In the genomic region with DNA sequence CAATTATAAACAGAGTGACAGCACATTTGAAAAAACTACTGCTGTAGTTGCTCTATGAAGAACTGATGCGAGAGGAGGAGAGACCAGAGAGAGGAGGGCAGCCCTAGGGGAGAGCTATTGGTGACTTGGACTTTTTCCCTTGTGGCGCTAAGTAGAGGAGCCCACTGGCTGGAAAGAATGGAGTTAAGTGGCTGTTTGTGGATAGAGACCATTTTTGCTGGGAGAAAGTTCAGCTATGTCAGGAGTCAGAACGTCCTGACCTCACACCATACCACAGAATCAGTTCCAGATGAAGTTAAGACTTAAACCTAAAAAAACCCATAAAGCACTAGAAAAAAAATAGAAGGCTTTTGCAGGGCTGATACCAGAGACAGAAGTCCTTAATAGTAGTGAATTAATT, we compare ENCODE assay signal across 9 cellular contexts. TPM values are rescaled to one million over a fixed set of nuclear protein-coding genes. Genes with fewer than 3 reads are reported as not detected.
DNase-seq lines count a peak whose midpoint lies in the region; ATAC-seq and TF ChIP-seq lines count a peak whose summit lies in the region.
"Had no signal": no experiment of that assay in that cellular context is flagged by ENCODE, and none has a peak within 500 bp of the region (broad histone marks: within the 10 kb centered on the region; RNA-seq: fewer than 3 reads in every experiment).

No MANE protein-coding gene starts in this region.

- DNase-seq in CD4-positive, alpha-beta T cell: no peak
- DNase-seq in MM.1S: no peak
- DNase-seq in dorsolateral prefrontal cortex: no peak
- DNase-seq in nephron progenitor cell: no peak
- no peak for DNase-seq in NCI-H187 (lab: John Stamatoyannopoulos, UW)
- no peak for DNase-seq in HuH-7.5 (ENCODE audit: low spot score)
- DNase-seq in RPMI8226: no peak
- DNase-seq: NCI-H345 had no signal

- H3K36me3 Mint-ChIP-seq in CD4-positive, alpha-beta T cell (ENCODE audit: low read depth): peaks cover 64% of the 10 kb centered on the region
- peaks cover 45% of the 10 kb centered on the region for H3K36me3 Mint-ChIP-seq in nephron progenitor cell (ENCODE audit: low read depth)

- H3K4me3 ChIP-seq in MM.1S (ENCODE audit: low read length) (peak overlapping the region; percentile 59), dorsolateral prefrontal cortex (peak overlapping the region in 55 of 59 donors; percentile 1 to 98 (median 84))

- H4K20me1 ChIP-seq in MM.1S (ENCODE audit: insufficient read depth, low read length): peaks cover 24% of the 10 kb centered on the region; the same call in 1 of the 2 replicates

- peaks cover 13% of the 10 kb centered on the region for H3K4me1 ChIP-seq in MM.1S (ENCODE audit: low read length)

- H3K27ac ChIP-seq in CD4-positive, alpha-beta T cell (ENCODE audit: low read depth, low read length): no peak overlapping the region
- H3K27ac ChIP-seq in MM.1S (ENCODE audit: low read length) (no peak overlapping the region), dorsolateral prefrontal cortex (peak overlapping the region in 14 of 59 donors; percentile 2 to 100 (median 28))

- no peaks in the 10 kb centered on the region for H3K9me2 ChIP-seq in MM.1S (replicated peaks; ENCODE audit: insufficient read depth, low read length)

- no peak for TF ChIP-seq CTCF in CD4-positive, alpha-beta T cell (IDR thresholded peaks at IDR 0.05)
- no peak for TF ChIP-seq CTCF in MM.1S (IDR thresholded peaks at IDR 0.05; ENCODE audit: low read length)
- no peak for TF ChIP-seq CTCF in dorsolateral prefrontal cortex (IDR thresholded peaks at IDR 0.05 in 54 of 56, conservative IDR thresholded peaks at IDR 0.05 in 2 of 56; ENCODE audit: low read depth in 1 of 56, partially characterized antibody in 56 of 56)
- TF ChIP-seq CTCF in nephron progenitor cell (IDR thresholded peaks at IDR 0.05): no peak

- no peaks in the 10 kb centered on the region for H3K27me3 Mint-ChIP-seq in CD4-positive, alpha-beta T cell
- peaks cover 3% of the 10 kb centered on the region for H3K27me3 Mint-ChIP-seq in nephron progenitor cell (ENCODE audit: low read depth, poor library complexity)

- H3K79me2 ChIP-seq in MM.1S (ENCODE audit: low read length): peaks cover 62% of the 10 kb centered on the region

- no peaks in the 10 kb centered on the region for H3K36me3 ChIP-seq in MM.1S (replicated peaks; ENCODE audit: insufficient read depth, low read length)

- H3K27me3 ChIP-seq in CD4-positive, alpha-beta T cell (ENCODE audit: control insufficient read depth, insufficient read depth, low read length): no peaks in the 10 kb centered on the region
- H3K27me3 ChIP-seq in MM.1S (replicated peaks; ENCODE audit: insufficient read depth, low read length): no peaks in the 10 kb centered on the region
- H3K27me3 ChIP-seq in dorsolateral prefrontal cortex: no peaks in the 10 kb centered on the region

- peak overlapping the region; percentile 12; the same call in 1 of the 2 replicates for H3K9ac ChIP-seq in MM.1S (ENCODE audit: low read length)

- H3K9me3 Mint-ChIP-seq in CD4-positive, alpha-beta T cell: no peaks in the 10 kb centered on the region
- no peaks in the 10 kb centered on the region for H3K9me3 Mint-ChIP-seq in nephron progenitor cell

- ATAC-seq in CD4-positive, alpha-beta T cell (ENCODE audit: poor library complexity): no peak
- ATAC-seq in GM18517 (IDR thresholded peaks at IDR 0.05; ENCODE audit: unreplicated experiment): no peak

- intact Hi-C loops in CD4-positive, alpha-beta T cell (cut with DNase I, micrococcal nuclease): loop anchor here (5.0 to 10.0 kb wide), 3 partner anchors 89 to 669 kb away; a partner anchor contains a TSS
- intact Hi-C loops in dorsolateral prefrontal cortex (cut with DNase I): loop anchor here in 1 of 2 donors (10.0 kb wide), 1 partner anchor 131 kb away; a partner anchor contains a TSS

- H3K27ac Mint-ChIP-seq in CD4-positive, alpha-beta T cell: peak overlapping the region; percentile 52
- peak overlapping the region; percentile 65 for H3K27ac Mint-ChIP-seq in nephron progenitor cell

- H3K4me1 Mint-ChIP-seq in CD4-positive, alpha-beta T cell (ENCODE audit: low read depth): peaks cover 82% of the 10 kb centered on the region
- H3K4me1 Mint-ChIP-seq in nephron progenitor cell: peaks cover 77% of the 10 kb centered on the region

- CTCF ChIA-PET in CD4-positive, alpha-beta T cell (lab: Charles Lee): interaction anchor here (0.9 to 6.2 kb wide), 4 partner anchors 29 to 130 kb away, joined by 3 to 61 read pairs (median 5); no protein-coding TSS in a partner anchor

- POLR2A ChIA-PET in CD4-positive, alpha-beta T cell (lab: Charles Lee): interaction anchor here (0.8 to 6.6 kb wide), 7 partner anchors 9 to 201 kb away, joined by 3 to 156 read pairs (median 5); a partner anchor contains a TSS

- peak overlapping the region; percentile 72 for H3K4me3 Mint-ChIP-seq in CD4-positive, alpha-beta T cell
- H3K4me3 Mint-ChIP-seq in nephron progenitor cell: peak overlapping the region; percentile 99

- H3F3A ChIP-seq in MM.1S (ENCODE audit: insufficient read depth, low read length): peaks cover 11% of the 10 kb centered on the region; the same call in 1 of the 2 replicates

- no peak overlapping the region for H2AFZ ChIP-seq in MM.1S (ENCODE audit: low read length)

- H3K4me2 ChIP-seq in MM.1S (ENCODE audit: low read depth, low read length): peak overlapping the region; percentile 87

- H3K9me3 ChIP-seq in CD4-positive, alpha-beta T cell (ENCODE audit: control insufficient read depth, low read length): no peaks in the 10 kb centered on the region
- no peaks in the 10 kb centered on the region for H3K9me3 ChIP-seq in MM.1S (replicated peaks; ENCODE audit: insufficient read depth, low read length)

RNA-seq across cellular contexts. Expression of a gene that starts 2.0 kb away (rescaled TPM):
- total RNA-seq in CD4-positive, alpha-beta T cell: 100 to 1,000 TPM; 491 to 501 TPM
- 100 to 1,000 TPM in 115 of 120 experiments, 10 to 100 TPM in 5; 83.5 to 163 (median 124) TPM for total RNA-seq in dorsolateral prefrontal cortex

RNA-seq across cellular contexts. Expression of a gene that starts 4.9 kb away (rescaled TPM):
- total RNA-seq in CD4-positive, alpha-beta T cell: under 1 TPM in 1 of 2 experiments, not detected in 1; 0.17 TPM
- under 1 TPM in 1 of 120 experiments, not detected in 119; 0.34 TPM for total RNA-seq in dorsolateral prefrontal cortex

RNA-seq across cellular contexts. Expression of a gene that starts 6.8 kb away (rescaled TPM):
- total RNA-seq in CD4-positive, alpha-beta T cell: 10 to 100 TPM; 55.1 to 55.6 TPM
- total RNA-seq in dorsolateral prefrontal cortex: 100 to 1,000 TPM in 108 of 120 experiments, 10 to 100 TPM in 12; 90.1 to 145 (median 113) TPM

RNA-seq across cellular contexts. Expression of a gene that starts 41.3 kb away (rescaled TPM):
- total RNA-seq in CD4-positive, alpha-beta T cell: 1 to 10 TPM; 1.6 to 2.2 TPM
- 10 to 100 TPM in 95 of 120 experiments, 1 to 10 TPM in 25; 6.3 to 21.6 (median 12.1) TPM for total RNA-seq in dorsolateral prefrontal cortex

RNA-seq across cellular contexts. Expression of a gene that starts 46.9 kb away (rescaled TPM):
- 1 to 10 TPM; 1.5 to 1.7 TPM for total RNA-seq in CD4-positive, alpha-beta T cell
- total RNA-seq in dorsolateral prefrontal cortex: 10 to 100 TPM in 25 of 120 experiments, 1 to 10 TPM in 95; 2.5 to 23.6 (median 7.0) TPM
